8 cellular contexts compared by ENCODE assay signal in the genomic region with DNA sequence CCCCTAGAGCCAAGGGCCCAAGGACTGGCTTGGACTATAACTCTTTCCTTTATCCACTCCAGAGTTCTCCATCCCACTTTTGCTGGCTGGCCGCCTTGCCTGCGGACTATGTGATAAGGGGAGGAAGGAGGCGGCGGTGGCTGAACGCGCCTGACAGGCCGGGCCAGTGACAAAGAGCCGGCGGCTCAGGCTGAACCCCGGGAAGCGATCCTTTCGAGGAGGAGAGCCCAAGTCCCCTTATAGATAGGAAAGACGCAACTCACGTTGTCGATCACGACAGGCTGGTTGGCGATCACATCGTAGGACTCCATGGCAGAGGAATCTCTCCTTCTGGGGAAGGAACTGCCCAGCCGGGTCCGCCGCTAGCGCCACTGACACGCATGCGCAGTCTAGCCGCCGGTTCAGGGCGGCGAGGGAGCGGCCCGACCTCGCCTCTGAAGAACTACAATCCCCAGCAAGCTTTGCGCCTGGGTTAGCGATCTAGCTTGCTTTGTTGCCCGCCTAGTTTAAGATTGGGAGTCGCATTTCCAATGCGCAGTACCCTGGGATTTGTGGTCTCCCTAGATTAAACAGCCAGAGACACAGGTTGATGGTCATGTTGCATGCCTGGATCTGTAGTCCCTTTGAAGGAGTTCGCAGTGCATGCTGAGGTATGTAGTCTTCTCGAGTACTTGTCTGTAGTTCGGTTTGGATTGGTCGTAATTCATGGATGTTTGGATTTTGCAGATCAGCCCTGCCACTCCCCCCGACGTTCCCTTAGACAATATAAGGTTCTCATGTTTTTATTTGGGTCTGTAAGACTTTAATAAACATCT. TPM values are rescaled to one million over a fixed set of nuclear protein-coding genes. Genes with fewer than 3 reads are reported as not detected.
A peak's percentile ranks its signal among the peaks of the same experiment; 100 is the strongest.
DNase-seq lines count a peak whose midpoint lies in the region; ATAC-seq and TF ChIP-seq lines count a peak whose summit lies in the region.

A gene (minus strand): TSS at position 376 of the 815 bp plus-strand sequence. CDS start 65 bp downstream, at position 311.

- H3K4me3 ChIP-seq in PC-9: peak within 1 kb of the TSS; percentile 67
- peak within 1 kb of the TSS; percentile 95 for H3K4me3 ChIP-seq in epithelial cell of proximal tubule (ENCODE audit: low read depth, low read length)
- H3K4me3 ChIP-seq in mucosa of descending colon: peak within 1 kb of the TSS; percentile 66

- TF ChIP-seq CTCF in PC-9 (conservative IDR thresholded peaks at IDR 0.05) (no peak), epithelial cell of proximal tubule (conservative IDR thresholded peaks at IDR 0.05; ENCODE audit: low read depth, low read length) (no peak), mucosa of descending colon (IDR thresholded peaks at IDR 0.05) (no peak)

- no peaks in the 10 kb centered on the region for H3K9me3 ChIP-seq in PC-9 (ENCODE audit: insufficient read depth, low read depth)
- no peaks in the 10 kb centered on the region for H3K9me3 ChIP-seq in mucosa of descending colon

- no TSS peak for BruUV-seq in PC-9 (replicated peaks; lab: Mats Ljungman, UMichigan)

- H3K27me3 ChIP-seq in PC-9 (ENCODE audit: insufficient read depth, low read depth): no peaks in the 10 kb centered on the region

- intact Hi-C loops in PC-9 (cut with micrococcal nuclease; ENCODE audit: unreplicated experiment): loop anchor here (2.0 to 10.0 kb wide), 4 partner anchors 80 to 348 kb away; a partner anchor contains a TSS
- intact Hi-C loops in mucosa of descending colon (cut with DNase I, micrococcal nuclease): loop anchor here (5.0 to 10.0 kb wide), 2 partner anchors 80 to 82 kb away; no protein-coding TSS in a partner anchor

- in situ Hi-C loops in KBM-7 (cut with MboI; ENCODE audit: low pct_unique_long_range_greater_than_20kb, low sequenced_read_pairs): no loop called here

- H3K9me2 ChIP-seq in PC-9 (ENCODE audit: insufficient read depth): no peaks in the 10 kb centered on the region

- CTCF ChIA-PET in PC-9 (lab: Charles Lee): interaction anchor here (0.6 to 0.7 kb wide), 3 partner anchors 107 to 775 kb away, joined by 3 to 5 read pairs (median 3); a partner anchor contains a TSS

- peak within 1 kb of the TSS; percentile 92 for H2AFZ ChIP-seq in PC-9

- POLR2A ChIA-PET in PC-9 (lab: Charles Lee; ENCODE audit: unreplicated experiment): interaction anchor here (0.6 kb wide), 1 partner anchor 268 kb away, joined by 8 read pairs; no protein-coding TSS in a partner anchor

- DNase-seq in DMS53 (lab: John Stamatoyannopoulos, UW): peak; percentile 99
- DNase-seq in KBM-7: peak; percentile 99
- DNase-seq in PC-9: peak; percentile 81 to 97
- peak; percentile 94 for DNase-seq in activated T-cell treated with anti-CD3 and anti-CD28 coated beads, Interleukin-2, amount 50 U/mL, for 1 hour
- DNase-seq in epithelial cell of proximal tubule (ENCODE audit: low read depth): peak; percentile 100
- peak; percentile 96 to 97 (median 96) for DNase-seq in mucosa of descending colon
- peak; percentile 89 for DNase-seq in stimulated activated CD8-positive, alpha-beta memory T cell treated with anti-CD3 and anti-CD28 coated beads, Interleukin-4, amount 100 ng/mL, for 24 hours (ENCODE audit: low read depth)

- peaks cover 13% of the 10 kb centered on the region for H3F3A ChIP-seq in PC-9 (ENCODE audit: insufficient read depth, low read depth)

- H3K27ac ChIP-seq in PC-9: peak within 1 kb of the TSS; percentile 30; the same call in 1 of the 2 replicates

- H3K36me3 ChIP-seq in PC-9 (ENCODE audit: low read depth): no peaks in the 10 kb centered on the region
- peaks cover 4% of the 10 kb centered on the region for H3K36me3 ChIP-seq in mucosa of descending colon (ENCODE audit: low read depth)

- ATAC-seq in GM21717 (IDR thresholded peaks at IDR 0.05; ENCODE audit: unreplicated experiment): peak; percentile 44
- ATAC-seq in mucosa of descending colon: peak; percentile 78

- peaks cover 69% of the 10 kb centered on the region for H3K79me2 ChIP-seq in PC-9 (ENCODE audit: low read depth)

- H3K4me1 ChIP-seq in PC-9 (replicated peaks; ENCODE audit: insufficient read depth) (peaks cover 24% of the 10 kb centered on the region), mucosa of descending colon (ENCODE audit: low read depth) (peaks cover 16% of the 10 kb centered on the region)

- H4K20me1 ChIP-seq in PC-9 (ENCODE audit: insufficient read depth): peaks cover 10% of the 10 kb centered on the region

- H3K4me2 ChIP-seq in PC-9: peak within 1 kb of the TSS; percentile 97

RNA-seq across cellular contexts. Expression of the gene that starts here (rescaled TPM):
- 25.8 and 29.4 TPM in 2 replicates for total RNA-seq in PC-9 (2021)
- total RNA-seq in epithelial cell of proximal tubule: 129 and 136 TPM in 2 replicates
- 100 to 1,000 TPM in 1 of 3 donors, 10 to 100 TPM in 2; 70.6 to 121 (median 77.7) TPM for total RNA-seq in mucosa of descending colon

Comparison
In these comparisons a context has a peak if more than half of its experiments do, and no peak if none do; other contexts are left out.
1. Peak in every context shown above with its lines: DNase-seq, ATAC-seq, H3K4me3 ChIP-seq and H3K27ac ChIP-seq.